ENCODE assay signal across 37 cellular contexts in genomic region chr2:191703079-191703725, GRCh38. TPM values are rescaled to one million over a fixed set of nuclear protein-coding genes. Genes with fewer than 3 reads are reported as not detected.
DNase-seq lines count a peak whose midpoint lies in the region; ATAC-seq, FAIRE-seq and TF ChIP-seq lines count a peak whose summit lies in the region.
"Had no signal": no experiment of that assay in that cellular context is flagged by ENCODE, and none has a peak within 500 bp of the region (broad histone marks: within the 10 kb centered on the region; RNA-seq: fewer than 3 reads in every experiment).

No MANE protein-coding gene starts in this region.

- peak; percentile 92 for FAIRE-seq in islet of Langerhans (lab: Jason Lieb, UNC)
- FAIRE-seq: H54, pancreas, TTC549 had no signal

- H3K9me3 Mint-ChIP-seq in nephron progenitor cell: peaks cover 17% of the 10 kb centered on the region
- H3K9me3 Mint-ChIP-seq in activated CD4-positive, alpha-beta memory T cell treated with anti-CD3 and anti-CD28 coated beads for 36 hours: no peaks in the 10 kb centered on the region
- H3K9me3 Mint-ChIP-seq: activated T-helper 1 cell treated with anti-CD3 and anti-CD28 coated beads, Interleukin-12 subunit alpha, Interleukin-12 subunit beta, Interleukin-2, Interleukin-4 antibody, amounts not matched to agents 30 ng/mL and 10 ng/mL and 1 ng/mL, durations not matched to agents 14 hours and 24 hours and 36 hours; dendritic cell treated with granulocyte-macrophage colony-stimulating factor and Interleukin-4, amounts not matched to agents 40 ng/mL and 50 ng/mL, for 4 days had no signal

- peak overlapping the region; percentile 31 for H3K27ac Mint-ChIP-seq in nephron progenitor cell
- no peak overlapping the region for H3K27ac Mint-ChIP-seq in activated CD4-positive, alpha-beta memory T cell treated with anti-CD3 and anti-CD28 coated beads for 36 hours
- H3K27ac Mint-ChIP-seq: activated T-helper 1 cell treated with anti-CD3 and anti-CD28 coated beads, Interleukin-12 subunit alpha, Interleukin-12 subunit beta, Interleukin-2, Interleukin-4 antibody, amounts not matched to agents 30 ng/mL and 10 ng/mL and 1 ng/mL, durations not matched to agents 14 hours and 24 hours and 36 hours; dendritic cell treated with granulocyte-macrophage colony-stimulating factor and Interleukin-4, amounts not matched to agents 40 ng/mL and 50 ng/mL, for 4 days; T-helper 17 cell had no signal

- CTCF ChIA-PET in HEK293 (lab: Yijun Ruan, JAX): no interaction called here
- CTCF ChIA-PET in activated CD4-positive, alpha-beta memory T cell treated with anti-CD3 and anti-CD28 coated beads for 36 hours (lab: Charles Lee): no interaction called here

- no peaks in the 10 kb centered on the region for H3K36me3 ChIP-seq in HEK293 (ENCODE audit: control insufficient read depth in 2 of 2, insufficient read depth in 1 of 2, low read length in 2 of 2)
- H3K36me3 ChIP-seq: esophagus squamous epithelium, heart right ventricle, pancreas, suprapubic skin had no signal

- TF ChIP-seq CTCF in HEK293 (tag by site-specific recombination; IDR thresholded peaks at IDR 0.05) (no peak), nephron progenitor cell (IDR thresholded peaks at IDR 0.05) (no peak)

- in situ Hi-C loops in G401 (cut with HindIII; ENCODE audit: low sequenced_read_pairs): no loop called here

- peaks cover 20% of the 10 kb centered on the region for H3K4me1 Mint-ChIP-seq in nephron progenitor cell
- H3K4me1 Mint-ChIP-seq in activated CD4-positive, alpha-beta memory T cell treated with anti-CD3 and anti-CD28 coated beads for 36 hours (ENCODE audit: low read depth): no peaks in the 10 kb centered on the region

- peaks cover 13% of the 10 kb centered on the region for H3K36me3 Mint-ChIP-seq in nephron progenitor cell (ENCODE audit: low read depth)
- peaks cover 11% of the 10 kb centered on the region for H3K36me3 Mint-ChIP-seq in activated CD4-positive, alpha-beta memory T cell treated with anti-CD3 and anti-CD28 coated beads for 36 hours

- POLR2A ChIA-PET in HEK293 (lab: Yijun Ruan, JAX): no interaction called here
- POLR2A ChIA-PET in activated CD4-positive, alpha-beta memory T cell treated with anti-CD3 and anti-CD28 coated beads for 36 hours (lab: Charles Lee): no interaction called here

- ATAC-seq in GM21526 (IDR thresholded peaks at IDR 0.05; ENCODE audit: low FRiP score, unreplicated experiment) (no peak), GM21723 (IDR thresholded peaks at IDR 0.05; ENCODE audit: unreplicated experiment) (no peak)
- ATAC-seq: activated CD4-positive, CD25-positive, alpha-beta regulatory T cell treated with anti-CD3 and anti-CD28 coated beads, Interleukin-2, amount 50 U/mL, for 24 hours; foreskin keratinocyte; heart right ventricle; left cardiac atrium; Panc1; T-helper 17 cell had no signal

- H3K27me3 Mint-ChIP-seq in nephron progenitor cell (ENCODE audit: low read depth, poor library complexity): peaks cover 2% of the 10 kb centered on the region
- no peaks in the 10 kb centered on the region for H3K27me3 Mint-ChIP-seq in activated CD4-positive, alpha-beta memory T cell treated with anti-CD3 and anti-CD28 coated beads for 36 hours
- H3K27me3 Mint-ChIP-seq: dendritic cell treated with granulocyte-macrophage colony-stimulating factor and Interleukin-4, amounts not matched to agents 40 ng/mL and 50 ng/mL, for 4 days; T-helper 17 cell had no signal

- no peaks in the 10 kb centered on the region for H3K9me3 ChIP-seq in HEK293 (ENCODE audit: control insufficient read depth, insufficient read depth, low read depth, low read length)
- H3K9me3 ChIP-seq: Caco-2, esophagus squamous epithelium, heart right ventricle, pancreas, suprapubic skin had no signal

- no peak overlapping the region for H3K4me3 ChIP-seq in HEK293 (ENCODE audit: low read depth, low read length)
- H3K4me3 ChIP-seq: esophagus squamous epithelium, heart right ventricle, pancreas, skin epidermis, suprapubic skin had no signal

- no peaks in the 10 kb centered on the region for H3K4me1 ChIP-seq in HEK293 (ENCODE audit: control insufficient read depth, insufficient read depth, low read length)
- H3K4me1 ChIP-seq: Caco-2, esophagus squamous epithelium, foreskin keratinocyte, heart right ventricle, suprapubic skin had no signal

- H3K27ac ChIP-seq in HEK293 (ENCODE audit: extremely low read depth, low read depth, low read length): no peak overlapping the region
- H3K27ac ChIP-seq: C4-2B, esophagus squamous epithelium, foreskin keratinocyte, heart right ventricle, pancreas, skin epidermis, suprapubic skin had no signal

- H3K4me3 Mint-ChIP-seq in nephron progenitor cell: no peak overlapping the region
- H3K4me3 Mint-ChIP-seq in activated CD4-positive, alpha-beta memory T cell treated with anti-CD3 and anti-CD28 coated beads for 36 hours: no peak overlapping the region
- H3K4me3 Mint-ChIP-seq: activated T-helper 1 cell treated with anti-CD3 and anti-CD28 coated beads, Interleukin-12 subunit alpha, Interleukin-12 subunit beta, Interleukin-2, Interleukin-4 antibody, amounts not matched to agents 30 ng/mL and 10 ng/mL and 1 ng/mL, durations not matched to agents 14 hours and 24 hours and 36 hours; dendritic cell treated with granulocyte-macrophage colony-stimulating factor and Interleukin-4, amounts not matched to agents 40 ng/mL and 50 ng/mL, for 4 days; neural crest cell; T-helper 17 cell had no signal

- intact Hi-C loops in activated CD4-positive, alpha-beta memory T cell treated with anti-CD3 and anti-CD28 coated beads for 36 hours (cut with micrococcal nuclease): no loop called here

- DNase-seq in NCI-H2029 treated with DMSO at 0.1 percent for 48 hours (lab: John Stamatoyannopoulos, UW) (peak; percentile 49), nephron progenitor cell (no peak), G401 (ENCODE audit: low spot score) (no peak)
- DNase-seq in activated CD4-positive, alpha-beta memory T cell treated with anti-CD3 and anti-CD28 coated beads for 36 hours: no peak
- DNase-seq: activated CD4-positive, alpha-beta T cell treated with anti-CD3 and anti-CD28 coated beads, Interleukin-2, amount 50 U/mL, for 4 hours; activated CD8-positive, alpha-beta memory T cell treated with anti-CD3 and anti-CD28 coated beads, Interleukin-2, amount 50 U/mL, for 4 hours; activated naive CD4-positive, alpha-beta T cell treated with Interleukin-2 at 50 U/mL for 16 hours; Caco-2; DND-41; esophagus squamous epithelium; foreskin keratinocyte; heart right ventricle; KBM-7; left cardiac atrium; mammary epithelial cell; NCI-H1436 treated with DMSO at 0.1 percent for 48 hours; NCI-H2171; NCI-H510A treated with DMSO at 0.1 percent for 48 hours; pancreas; retina; SHP77; stimulated activated naive CD4-positive, alpha-beta T cell; T-helper 17 cell had no signal

TF ChIP-seq in HEK293, 187 proteins besides CTCF, POLR2A, EP300 and RAD21:
- TF ChIP-seq TCF7L2 (IDR thresholded peaks at IDR 0.05; ENCODE audit: borderline replicate concordance, low read depth, low read length) (no peak), ZIC2 (tag by site-specific recombination; IDR thresholded peaks at IDR 0.05) (peak; percentile 28; the same call in 1 of the 2 replicates)

RNA-seq across cellular contexts. Expression of gene NABP1, which starts 25.3 kb away (rescaled TPM):
- 10 to 100 TPM; 65.1 to 65.4 TPM for total RNA-seq in activated CD4-positive, alpha-beta memory T cell treated with anti-CD3 and anti-CD28 coated beads for 36 hours
- 0.74 and 1.9 TPM in 2 replicates for total RNA-seq in G401 (2014; rRNA removed; shearing (Covaris generic))

Comparison
In these comparisons a context has a peak if more than half of its experiments do, and no peak if none do; other contexts are left out.
1. RNA of gene NABP1, which starts 25.3 kb away (total RNA-seq): 65.1 to 65.4 TPM in activated CD4-positive, alpha-beta memory T cell treated with anti-CD3 and anti-CD28 coated beads for 36 hours; 0.74 to 1.9 TPM in G401; every median in the first group is over 10 times any median in the second.